25 cellular contexts compared by ENCODE assay signal in genomic region chr11:77049081-77049480, GRCh38. TPM values are rescaled to one million over a fixed set of nuclear protein-coding genes. Genes with fewer than 3 reads are reported as not detected.
"Had no signal": no experiment of that assay in that cellular context is flagged by ENCODE, and none has a peak within 500 bp of the region (broad histone marks: within the 10 kb centered on the region; RNA-seq: fewer than 3 reads in every experiment).

No MANE protein-coding gene starts in this region.

- H3K27ac ChIP-seq: esophagus muscularis mucosa, gastroesophageal sphincter, heart left ventricle, left ventricle myocardium inferior, skin epidermis, thoracic aorta, upper lobe of right lung had no signal

- H3K27ac Mint-ChIP-seq: memory B cell had no signal

- H3K4me3 ChIP-seq: esophagus muscularis mucosa, gastroesophageal sphincter, heart left ventricle, left ventricle myocardium inferior, skin epidermis, thoracic aorta, upper lobe of right lung had no signal

- H3K9ac ChIP-seq: SK-N-SH had no signal

- H3K4me3 Mint-ChIP-seq: memory B cell, natural killer cell had no signal

- H3K9me3 Mint-ChIP-seq: memory B cell, natural killer cell had no signal

- H3K36me3 Mint-ChIP-seq: memory B cell, natural killer cell had no signal

- DNase-seq: activated CD4-positive, alpha-beta T cell treated with anti-CD3 and anti-CD28 coated beads for 48 hours; activated CD4-positive, CD25-positive, alpha-beta regulatory T cell; activated CD8-positive, alpha-beta memory T cell treated with anti-CD3 and anti-CD28 coated beads, Interleukin-2, amount 50 U/mL, for 4 hours; activated effector memory CD4-positive, alpha-beta T cell treated with anti-CD3 and anti-CD28 coated beads, Interleukin-2, amount 50 U/mL, for 16 hours; activated naive CD4-positive, alpha-beta T cell treated with anti-CD3 and anti-CD28 coated beads, Interleukin-2, amount 50 U/mL, for 16 hours; activated T-cell treated with anti-CD3 and anti-CD28 coated beads, Interleukin-2, amount 50 U/mL, for 48 hours; aorta; cerebellar nuclear complex; effector CD8-positive, alpha-beta T cell; heart left ventricle; kidney; left ventricle myocardium inferior; natural killer cell; nucleus accumbens; SK-N-SH; stimulated activated CD4-positive, alpha-beta T cell treated with anti-CD3 and anti-CD28 coated beads, Interleukin-15, amount 100 ng/mL, for 24 hours; stimulated activated CD4-positive, alpha-beta T cell treated with anti-CD3 and anti-CD28 coated beads, Interleukin-2, amount 100 ng/mL, for 48 hours; upper lobe of right lung had no signal

- ATAC-seq: gastroesophageal sphincter, heart left ventricle, natural killer cell, upper lobe of right lung had no signal

- H3K9me3 ChIP-seq: esophagus muscularis mucosa, gastroesophageal sphincter, heart left ventricle, left ventricle myocardium inferior, SK-N-SH, thoracic aorta, upper lobe of right lung had no signal

- H3K36me3 ChIP-seq: esophagus muscularis mucosa, gastroesophageal sphincter, heart left ventricle, left ventricle myocardium inferior, thoracic aorta, upper lobe of right lung had no signal

- FAIRE-seq: kidney had no signal

- H3K4me2 ChIP-seq: SK-N-SH had no signal

- H3K4me1 ChIP-seq: upper lobe of right lung had no signal

RNA-seq across cellular contexts. Expression of gene B3GNT6, which starts 14.9 kb away (rescaled TPM):
- total RNA-seq: aorta, heart left ventricle, kidney, left ventricle myocardium inferior, mononuclear cell, natural killer cell, posterior vena cava, upper lobe of right lung had no signal
- polyA plus RNA-seq: aorta, heart left ventricle, SK-N-SH had no signal

RNA-seq across cellular contexts. Expression of gene OMP, which starts 53.6 kb away (rescaled TPM):
- total RNA-seq: esophagus muscularis mucosa, gastroesophageal sphincter, heart left ventricle, left ventricle myocardium inferior, mononuclear cell, thoracic aorta, upper lobe of right lung had no signal
- polyA plus RNA-seq: aorta, heart left ventricle had no signal
